In the genomic region with DNA sequence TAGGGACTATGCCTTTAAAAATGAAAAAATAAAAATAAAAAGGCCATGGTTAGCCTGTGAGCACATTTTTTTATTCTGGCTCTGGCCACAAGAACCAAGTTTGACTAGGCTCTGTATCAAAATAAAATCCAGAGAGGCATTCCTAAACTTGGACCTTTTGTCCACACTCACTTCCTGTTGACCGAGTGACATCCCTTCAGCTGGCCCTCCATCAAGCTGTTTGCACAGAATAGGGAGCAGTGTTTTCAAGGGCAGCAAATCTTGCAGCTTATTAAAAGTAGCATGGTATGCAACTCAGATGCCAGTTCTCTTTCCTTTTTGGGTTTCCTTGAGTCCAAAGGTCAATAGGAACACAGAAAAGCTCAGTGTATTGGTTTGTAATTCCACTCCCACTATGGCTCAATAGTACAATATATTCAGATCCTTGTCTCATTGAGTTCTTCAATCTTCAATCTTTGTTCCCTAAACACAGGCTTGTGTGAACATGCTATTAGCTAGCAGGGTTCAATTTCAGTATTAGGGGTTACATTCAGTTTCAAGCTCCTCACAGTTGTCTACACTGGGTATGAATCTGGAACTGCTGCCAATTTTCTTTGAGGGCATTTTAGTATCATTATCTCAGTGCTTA, we compare ENCODE assay signal across 11 cellular contexts.
A peak's percentile ranks its signal among the peaks of the same experiment; 100 is the strongest.
DNase-seq lines count a peak whose midpoint lies in the region; ATAC-seq lines count a peak whose summit lies in the region.
"Had no signal": no experiment of that assay in that cellular context is flagged by ENCODE, and none has a peak within 500 bp of the region (broad histone marks: within the 10 kb centered on the region; RNA-seq: fewer than 3 reads in every experiment).

No MANE protein-coding gene starts in this region.

- H2BK5ac ChIP-seq in mesenchymal stem cell (ENCODE audit: low read depth, low read length, poor library complexity, severe bottlenecking): no peak overlapping the region

- H3K9me3 ChIP-seq in mesenchymal stem cell (ENCODE audit: control insufficient read depth, low read length): no peaks in the 10 kb centered on the region

- H3K27ac ChIP-seq in mesenchymal stem cell (ENCODE audit: low read length, poor library complexity, severe bottlenecking): no peak overlapping the region

- H3K27me3 ChIP-seq in mesenchymal stem cell (ENCODE audit: control insufficient read depth in 1 of 2, insufficient read depth in 1 of 2, low read length in 2 of 2): no peaks in the 10 kb centered on the region

- DNase-seq in NCI-H2107 treated with DMSO at 0.1 percent for 48 hours (lab: John Stamatoyannopoulos, UW; ENCODE audit: unreplicated experiment) (peak; percentile 6), NCI-H2107 (lab: John Stamatoyannopoulos, UW) (no peak), dedifferentiated amniotic fluid mesenchymal stem cell (ENCODE audit: extremely low spot score) (peak; percentile 29), mesenchymal stem cell (peak; percentile 54), ureter (ENCODE audit: low spot score) (peak; percentile 63), D341Med (ENCODE audit: low spot score) (no peak), HuH-7 (ENCODE audit: low spot score) (no peak)
- DNase-seq: activated CD4-positive, alpha-beta T cell treated with anti-CD3 and anti-CD28 coated beads, Interleukin-2, amount 50 U/mL, for 4 hours; endodermal cell; NCI-H774 had no signal

- peaks cover 12% of the 10 kb centered on the region for H3K79me1 ChIP-seq in mesenchymal stem cell (replicated peaks; ENCODE audit: low read length, poor library complexity, severe bottlenecking)

- no peak overlapping the region for H3K14ac ChIP-seq in mesenchymal stem cell (ENCODE audit: low read length in 2 of 2)

- no peak overlapping the region for H4K91ac ChIP-seq in mesenchymal stem cell (ENCODE audit: low read length)

- H3K4me1 ChIP-seq in mesenchymal stem cell (ENCODE audit: control insufficient read depth, insufficient read depth, low read depth, low read length): no peaks in the 10 kb centered on the region

- H4K8ac ChIP-seq in mesenchymal stem cell (ENCODE audit: low read length): no peak overlapping the region

- no peak overlapping the region for H2BK120ac ChIP-seq in mesenchymal stem cell (ENCODE audit: low read depth, low read length)

- no peak overlapping the region for H3K4me2 ChIP-seq in mesenchymal stem cell (ENCODE audit: low read length, poor library complexity, severe bottlenecking)

- ATAC-seq in HG02973 (IDR thresholded peaks at IDR 0.05; ENCODE audit: unreplicated experiment): no peak

- H2BK15ac ChIP-seq in mesenchymal stem cell (ENCODE audit: low read depth, poor library complexity, severe bottlenecking): no peak overlapping the region

- H3K4ac ChIP-seq in mesenchymal stem cell (ENCODE audit: low read depth in 1 of 2, low read length in 2 of 2): no peak overlapping the region

- no peak overlapping the region for H3K4me3 ChIP-seq in mesenchymal stem cell (ENCODE audit: insufficient read depth in 1 of 2, low read depth in 1 of 2, low read length in 2 of 2)

- 13% methylated on average over 1 of the region's 1 CpG for WGBS in mesenchymal stem cell

- H3K9ac ChIP-seq in mesenchymal stem cell (ENCODE audit: low read length): peak overlapping the region; percentile 52

- H3K23ac ChIP-seq in mesenchymal stem cell (ENCODE audit: low read length in 2 of 2): no peak overlapping the region

- H2AFZ ChIP-seq in mesenchymal stem cell (ENCODE audit: low read depth, low read length): no peak overlapping the region

- no peak overlapping the region for H2BK12ac ChIP-seq in mesenchymal stem cell (ENCODE audit: low read length in 2 of 2)

- H2AK5ac ChIP-seq in mesenchymal stem cell (ENCODE audit: low read length, severe bottlenecking): no peak overlapping the region

- H3K18ac ChIP-seq in mesenchymal stem cell (ENCODE audit: low read depth in 1 of 2, low read length in 2 of 2): no peak overlapping the region

- H3K36me3 ChIP-seq in mesenchymal stem cell (ENCODE audit: control insufficient read depth in 1 of 2, insufficient read depth in 2 of 2, low read depth in 1 of 2, low read length in 2 of 2): no peaks in the 10 kb centered on the region

Comparison
In these comparisons a context has a peak if more than half of its experiments do, and no peak if none do; other contexts are left out.
1. DNase-seq: peak in NCI-H2107 treated with DMSO at 0.1 percent for 48 hours (single experiment), dedifferentiated amniotic fluid mesenchymal stem cell (single experiment), mesenchymal stem cell (single experiment) and ureter (single experiment); none in NCI-H2107 (single experiment), D341Med (single experiment) and HuH-7 (single experiment).